ENCODE assay signal across 24 cellular contexts in genomic region chr19:2527716-2528115, GRCh38.
"Had no signal": no experiment of that assay in that cellular context is flagged by ENCODE, and none has a peak within 500 bp of the region (broad histone marks: within the 10 kb centered on the region; RNA-seq: fewer than 3 reads in every experiment).

No MANE protein-coding gene starts in this region.

- H3K4me3 ChIP-seq: left lung, lung, neural progenitor cell, thyroid gland had no signal

- H3K27me3 ChIP-seq: left lung, neural progenitor cell, thyroid gland had no signal

- H3K36me3 ChIP-seq: left lung, neural progenitor cell, thyroid gland, WERI-Rb-1 had no signal

- H3K4me3 Mint-ChIP-seq: activated CD4-positive, alpha-beta T cell treated with anti-CD3 and anti-CD28 coated beads for 36 hours; activated naive CD8-positive, alpha-beta T cell treated with anti-CD3 and anti-CD28 coated beads for 36 hours; activated T-cell treated with anti-CD3 and anti-CD28 coated beads, Interleukin-2, amount 50 U/mL, for 4 hours; central memory CD8-positive, alpha-beta T cell; naive thymus-derived CD4-positive, alpha-beta T cell; neural progenitor cell; stimulated activated naive CD8-positive, alpha-beta T cell treated with anti-CD3 and anti-CD28 coated beads, Interleukin-15, Interleukin-2, amounts not matched to agents 100 ng/mL and 50 ng/mL, for 24 hours had no signal

- H3K9ac ChIP-seq: neural progenitor cell had no signal

- H3K4me1 Mint-ChIP-seq: central memory CD8-positive, alpha-beta T cell had no signal

- DNase-seq: activated CD4-positive, alpha-beta T cell treated with anti-CD3 and anti-CD28 coated beads for 36 hours; activated CD4-positive, alpha-beta T cell treated with anti-CD3 and anti-CD28 coated beads, Interleukin-2, amount 50 U/mL, for 4 hours; activated CD8-positive, alpha-beta memory T cell treated with anti-CD3 and anti-CD28 coated beads for 24 hours; activated CD8-positive, alpha-beta memory T cell treated with anti-CD3 and anti-CD28 coated beads, Interleukin-2, amount 50 U/mL, for 48 hours; activated naive CD4-positive, alpha-beta T cell treated with Interleukin-2 at 50 U/mL for 16 hours; activated naive CD8-positive, alpha-beta T cell treated with anti-CD3 and anti-CD28 coated beads for 36 hours; activated T-cell treated with anti-CD3 and anti-CD28 coated beads, Interleukin-2, amount 50 U/mL, for 4 hours; effector memory CD4-positive, alpha-beta T cell; foreskin melanocyte; hippocampal formation; kidney glomerular epithelial cell; naive thymus-derived CD4-positive, alpha-beta T cell; retina; stimulated activated CD4-positive, alpha-beta T cell treated with anti-CD3 and anti-CD28 coated beads, Interleukin-12 subunit alpha, Interleukin-12 subunit beta, amount 100 ng/mL, for 4 hours; substantia nigra; thyroid gland; WERI-Rb-1 had no signal

- H3K27ac ChIP-seq: left lung, neural progenitor cell, thyroid gland, WERI-Rb-1 had no signal

- H3K27ac Mint-ChIP-seq: activated CD4-positive, alpha-beta T cell treated with anti-CD3 and anti-CD28 coated beads for 36 hours; activated naive CD8-positive, alpha-beta T cell treated with anti-CD3 and anti-CD28 coated beads for 36 hours; activated T-helper 2 cell treated with anti-CD3 and anti-CD28 coated beads, Interferon-gamma antibody, Interleukin-2, Interleukin-4, amounts not matched to agents 10 μg/mL and 5 μg/mL and 100 μg/mL, durations not matched to agents 14 hours and 24 hours and 36 hours; naive thymus-derived CD4-positive, alpha-beta T cell; neural progenitor cell; progenitor cell of endocrine pancreas; stimulated activated naive CD8-positive, alpha-beta T cell treated with anti-CD3 and anti-CD28 coated beads, Interleukin-15, Interleukin-2, amounts not matched to agents 100 ng/mL and 50 ng/mL, for 24 hours had no signal

- H3K9me3 Mint-ChIP-seq: activated T-cell treated with anti-CD3 and anti-CD28 coated beads, Interleukin-2, amount 50 U/mL, for 4 hours; activated T-helper 2 cell treated with anti-CD3 and anti-CD28 coated beads, Interferon-gamma antibody, Interleukin-2, Interleukin-4, amounts not matched to agents 10 μg/mL and 5 μg/mL and 100 μg/mL, durations not matched to agents 14 hours and 24 hours and 36 hours; central memory CD8-positive, alpha-beta T cell had no signal

- H3K27me3 Mint-ChIP-seq: activated CD4-positive, alpha-beta T cell treated with anti-CD3 and anti-CD28 coated beads for 36 hours; activated naive CD8-positive, alpha-beta T cell treated with anti-CD3 and anti-CD28 coated beads for 36 hours; central memory CD8-positive, alpha-beta T cell; naive thymus-derived CD4-positive, alpha-beta T cell; progenitor cell of endocrine pancreas; stimulated activated naive CD8-positive, alpha-beta T cell treated with anti-CD3 and anti-CD28 coated beads, Interleukin-15, Interleukin-2, amounts not matched to agents 100 ng/mL and 50 ng/mL, for 24 hours had no signal

- ATAC-seq: activated CD4-positive, alpha-beta T cell treated with anti-CD3 and anti-CD28 coated beads for 36 hours; activated T-cell treated with anti-CD3 and anti-CD28 coated beads, Interleukin-2, amount 50 U/mL, for 4 hours; left lung; naive thymus-derived CD4-positive, alpha-beta T cell had no signal

- H3K4me2 ChIP-seq: neural progenitor cell had no signal

- H3K9me3 ChIP-seq: left lung, thyroid gland had no signal
